4 cellular contexts compared by ENCODE assay signal in the genomic region with DNA sequence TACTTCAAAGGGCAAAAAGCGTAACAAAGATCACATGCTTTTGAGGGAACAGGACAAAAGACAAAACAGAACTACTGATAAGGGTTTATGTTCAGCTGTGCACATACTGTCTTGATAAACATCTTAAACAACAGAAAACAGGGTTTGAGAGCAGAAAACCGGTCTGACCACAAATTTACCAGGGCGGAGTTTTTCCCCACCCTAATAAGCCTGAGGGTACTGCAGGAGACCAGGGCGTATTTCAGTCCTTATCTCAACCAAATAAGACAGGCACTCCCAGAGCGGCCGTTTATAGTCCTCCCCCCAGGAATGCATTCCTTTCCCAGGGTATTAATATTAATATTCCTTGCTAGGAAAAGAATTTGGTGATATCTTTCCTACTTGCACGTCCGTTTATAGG. TPM values are rescaled to one million over a fixed set of nuclear protein-coding genes. Genes with fewer than 3 reads are reported as not detected.
"Had no signal": no experiment of that assay in that cellular context is flagged by ENCODE, and none has a peak within 500 bp of the region (broad histone marks: within the 10 kb centered on the region; RNA-seq: fewer than 3 reads in every experiment).

No MANE protein-coding gene starts in this region.

RNA-seq across cellular contexts. Expression of gene ZNF648, which starts 16.0 kb away (rescaled TPM):
- total RNA-seq: LHCN-M2, M059J, MCF 10A, NCI-H460 had no signal
